In the genomic region with DNA sequence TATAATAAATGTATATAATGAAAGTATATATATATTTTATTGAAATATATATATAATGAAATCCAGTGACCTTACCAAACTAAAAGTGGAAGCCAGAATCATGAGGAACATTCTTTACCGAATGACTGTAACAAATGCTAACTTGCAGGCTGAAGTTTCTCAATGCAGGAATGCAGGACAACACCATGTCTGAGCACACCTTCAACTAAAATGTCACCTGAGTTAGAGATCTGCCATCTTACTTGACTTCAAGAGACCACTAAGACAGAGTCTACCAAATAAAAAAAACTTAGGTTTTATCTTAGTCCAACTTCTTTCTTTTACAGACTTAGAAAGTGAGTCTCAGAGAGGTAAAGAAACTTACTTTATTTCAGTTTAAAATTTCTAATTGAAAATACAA, we compare ENCODE assay signal across 2 cellular contexts.
TF ChIP-seq lines count a peak whose summit lies in the region.

No MANE protein-coding gene starts in this region.

TF ChIP-seq in HCT116, 20 proteins besides CTCF, POLR2A, EP300 and RAD21:
- TF ChIP-seq ZFX (IDR thresholded peaks at IDR 0.05) (no peak), FOSL1 (IDR thresholded peaks at IDR 0.05; ENCODE audit: low read depth) (no peak), SIN3A (IDR thresholded peaks at IDR 0.05; ENCODE audit: low read depth) (no peak), CEBPB (IDR thresholded peaks at IDR 0.05; ENCODE audit: low read depth) (no peak), ZNF274 (IDR thresholded peaks at IDR 0.05; ENCODE audit: low read depth, low read length) (no peak), EGR1 (IDR thresholded peaks at IDR 0.05; ENCODE audit: low read depth) (no peak), SRF (IDR thresholded peaks at IDR 0.05; ENCODE audit: low read depth) (no peak), CBX3 (IDR thresholded peaks at IDR 0.05; ENCODE audit: low read depth) (no peak), TCF7L2 (IDR thresholded peaks at IDR 0.05; ENCODE audit: borderline replicate concordance, extremely low read depth, insufficient read depth, insufficient read length) (no peak), ELF1 (IDR thresholded peaks at IDR 0.05; ENCODE audit: borderline replicate concordance, low read depth) (no peak), EZH2 (IDR thresholded peaks at IDR 0.05) (no peak), EZH2phosphoT487 (IDR thresholded peaks at IDR 0.05; ENCODE audit: borderline replicate concordance) (no peak)
- TF ChIP-seq, protein P1, sequence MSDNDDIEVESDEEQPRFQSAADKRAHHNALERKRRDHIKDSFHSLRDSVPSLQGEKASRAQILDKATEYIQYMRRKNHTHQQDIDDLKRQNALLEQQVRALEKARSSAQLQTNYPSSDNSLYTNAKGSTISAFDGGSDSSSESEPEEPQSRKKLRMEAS (IDR thresholded peaks at IDR 0.05) = no peak
- TF ChIP-seq, protein P2, sequence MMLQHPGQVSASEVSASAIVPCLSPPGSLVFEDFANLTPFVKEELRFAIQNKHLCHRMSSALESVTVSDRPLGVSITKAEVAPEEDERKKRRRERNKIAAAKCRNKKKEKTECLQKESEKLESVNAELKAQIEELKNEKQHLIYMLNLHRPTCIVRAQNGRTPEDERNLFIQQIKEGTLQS (IDR thresholded peaks at IDR 0.05) = no peak
- TF ChIP-seq, protein P3, sequence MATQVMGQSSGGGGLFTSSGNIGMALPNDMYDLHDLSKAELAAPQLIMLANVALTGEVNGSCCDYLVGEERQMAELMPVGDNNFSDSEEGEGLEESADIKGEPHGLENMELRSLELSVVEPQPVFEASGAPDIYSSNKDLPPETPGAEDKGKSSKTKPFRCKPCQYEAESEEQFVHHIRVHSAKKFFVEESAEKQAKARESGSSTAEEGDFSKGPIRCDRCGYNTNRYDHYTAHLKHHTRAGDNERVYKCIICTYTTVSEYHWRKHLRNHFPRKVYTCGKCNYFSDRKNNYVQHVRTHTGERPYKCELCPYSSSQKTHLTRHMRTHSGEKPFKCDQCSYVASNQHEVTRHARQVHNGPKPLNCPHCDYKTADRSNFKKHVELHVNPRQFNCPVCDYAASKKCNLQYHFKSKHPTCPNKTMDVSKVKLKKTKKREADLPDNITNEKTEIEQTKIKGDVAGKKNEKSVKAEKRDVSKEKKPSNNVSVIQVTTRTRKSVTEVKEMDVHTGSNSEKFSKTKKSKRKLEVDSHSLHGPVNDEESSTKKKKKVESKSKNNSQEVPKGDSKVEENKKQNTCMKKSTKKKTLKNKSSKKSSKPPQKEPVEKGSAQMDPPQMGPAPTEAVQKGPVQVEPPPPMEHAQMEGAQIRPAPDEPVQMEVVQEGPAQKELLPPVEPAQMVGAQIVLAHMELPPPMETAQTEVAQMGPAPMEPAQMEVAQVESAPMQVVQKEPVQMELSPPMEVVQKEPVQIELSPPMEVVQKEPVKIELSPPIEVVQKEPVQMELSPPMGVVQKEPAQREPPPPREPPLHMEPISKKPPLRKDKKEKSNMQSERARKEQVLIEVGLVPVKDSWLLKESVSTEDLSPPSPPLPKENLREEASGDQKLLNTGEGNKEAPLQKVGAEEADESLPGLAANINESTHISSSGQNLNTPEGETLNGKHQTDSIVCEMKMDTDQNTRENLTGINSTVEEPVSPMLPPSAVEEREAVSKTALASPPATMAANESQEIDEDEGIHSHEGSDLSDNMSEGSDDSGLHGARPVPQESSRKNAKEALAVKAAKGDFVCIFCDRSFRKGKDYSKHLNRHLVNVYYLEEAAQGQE (IDR thresholded peaks at IDR 0.05; ENCODE audit: low read depth) = no peak

TF ChIP-seq in H1, 55 proteins besides CTCF, POLR2A, EP300 and RAD21:
- TF ChIP-seq USF2 (IDR thresholded peaks at IDR 0.05; ENCODE audit: low read length) = no peak
- TF ChIP-seq BACH1 (IDR thresholded peaks at IDR 0.05; ENCODE audit: low read length) = no peak
- no peak for TF ChIP-seq BCL11A (IDR thresholded peaks at IDR 0.05; ENCODE audit: low read depth in 2 of 2, low read length in 2 of 2)
- TF ChIP-seq TEAD4 (IDR thresholded peaks at IDR 0.05; ENCODE audit: low read depth, low read length) = peak; percentile 75
- no peak for TF ChIP-seq SUZ12 (IDR thresholded peaks at IDR 0.05; ENCODE audit: low read length)
- peak; percentile 44; the same call in 1 of the 2 replicates for TF ChIP-seq YY1 (IDR thresholded peaks at IDR 0.05; ENCODE audit: low read depth, low read length)
- TF ChIP-seq CHD2 (IDR thresholded peaks at IDR 0.05; ENCODE audit: low read length) = no peak
- no peak for TF ChIP-seq NANOG (IDR thresholded peaks at IDR 0.05; ENCODE audit: insufficient read depth, low read depth, low read length, poor library complexity, severe bottlenecking)
- TF ChIP-seq BRCA1 (IDR thresholded peaks at IDR 0.05; ENCODE audit: low read depth, low read length) = no peak
